1 cellular context compared by ENCODE assay signal in the genomic region with DNA sequence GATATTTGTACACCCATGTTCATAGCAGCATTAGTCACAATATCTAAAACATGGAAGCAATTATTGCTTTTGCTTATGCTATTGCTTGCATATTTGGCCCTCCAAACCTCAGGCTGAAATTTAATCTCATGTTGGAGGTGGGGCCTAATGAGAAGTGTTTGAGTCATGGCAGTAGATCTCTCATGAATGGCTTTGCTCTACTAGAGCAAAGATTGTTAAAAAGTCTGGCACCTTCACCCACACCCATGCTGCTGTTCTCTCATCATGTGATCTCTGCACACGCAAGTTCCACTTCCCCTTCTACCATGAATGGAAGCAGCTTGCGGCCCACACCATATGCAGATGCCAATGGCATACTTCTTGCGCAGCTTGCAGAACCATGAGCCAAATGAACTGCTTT.
TF ChIP-seq lines count a peak whose summit lies in the region.

No MANE protein-coding gene starts in this region.

TF ChIP-seq in IMR-90, 13 proteins besides CTCF, POLR2A, EP300 and RAD21 (continued from another document):
- TF ChIP-seq, protein P1, sequence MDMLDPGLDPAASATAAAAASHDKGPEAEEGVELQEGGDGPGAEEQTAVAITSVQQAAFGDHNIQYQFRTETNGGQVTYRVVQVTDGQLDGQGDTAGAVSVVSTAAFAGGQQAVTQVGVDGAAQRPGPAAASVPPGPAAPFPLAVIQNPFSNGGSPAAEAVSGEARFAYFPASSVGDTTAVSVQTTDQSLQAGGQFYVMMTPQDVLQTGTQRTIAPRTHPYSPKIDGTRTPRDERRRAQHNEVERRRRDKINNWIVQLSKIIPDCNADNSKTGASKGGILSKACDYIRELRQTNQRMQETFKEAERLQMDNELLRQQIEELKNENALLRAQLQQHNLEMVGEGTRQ (IDR thresholded peaks at IDR 0.05; ENCODE audit: low read depth, low read length): no peak
